Comparison of ENCODE assay signal across 10 cellular contexts in genomic region chr4:10108818-10109783, GRCh38. TPM values are rescaled to one million over a fixed set of nuclear protein-coding genes. Genes with fewer than 3 reads are reported as not detected.
DNase-seq lines count a peak whose midpoint lies in the region; TF ChIP-seq lines count a peak whose summit lies in the region.
"Had no signal": no experiment of that assay in that cellular context is flagged by ENCODE, and none has a peak within 500 bp of the region (broad histone marks: within the 10 kb centered on the region; RNA-seq: fewer than 3 reads in every experiment).

No MANE protein-coding gene starts in this region.

- peaks cover 96% of the 10 kb centered on the region for H3K79me2 ChIP-seq in osteoblast (ENCODE audit: insufficient read depth, low read length)

- H3K27ac ChIP-seq in CD8-positive, alpha-beta memory T cell (ENCODE audit: low read depth, low read length): peak overlapping the region; percentile 27
- peak overlapping the region; percentile 90 to 94 for H3K27ac ChIP-seq in coronary artery
- H3K27ac ChIP-seq in osteoblast (ENCODE audit: low read depth, low read length): peak overlapping the region; percentile 49
- H3K27ac ChIP-seq: HL-60 had no signal

- CTCF ChIA-PET in CD8-positive, alpha-beta memory T cell (lab: Charles Lee): interaction anchor here (1.3 to 3.4 kb wide), 5 partner anchors 8 to 352 kb away, joined by 3 to 14 read pairs (median 6); no protein-coding TSS in a partner anchor

- no peaks in the 10 kb centered on the region for H3K27me3 Mint-ChIP-seq in CD8-positive, alpha-beta memory T cell

- H3K4me1 Mint-ChIP-seq in CD8-positive, alpha-beta memory T cell: peaks cover 98 to 100% (median 100%) of the 10 kb centered on the region in 3 donors

- peak overlapping the region; percentile 60 to 88 (median 67) for H3K4me3 Mint-ChIP-seq in CD8-positive, alpha-beta memory T cell

- peak in 4 of 5 donors; percentile 36 to 71 (median 42) for DNase-seq in CD8-positive, alpha-beta memory T cell
- peak; percentile 50 for DNase-seq in T-helper 22 cell (ENCODE audit: low read depth)
- DNase-seq in coronary artery (ENCODE audit: low spot score): no peak
- peak; percentile 87 for DNase-seq in osteoblast (ENCODE audit: insufficient read length, low spot score, missing footprints)
- DNase-seq in retina: no peak
- DNase-seq in NOMO-1 treated with dmso at 0.1 percent for 144 hours (lab: John Stamatoyannopoulos, UW; ENCODE audit: unreplicated experiment): no peak
- DNase-seq in ecto neural progenitor cell (ENCODE audit: low spot score): no peak
- no peak for DNase-seq in Kasumi-1 (lab: John Stamatoyannopoulos, UW)
- DNase-seq: T-helper 9 cell had no signal

- peak overlapping the region; percentile 11 for H3K4me3 ChIP-seq in CD8-positive, alpha-beta memory T cell (ENCODE audit: low read length)
- H3K4me3 ChIP-seq in coronary artery (peak overlapping the region; percentile 63), osteoblast (ENCODE audit: insufficient read depth, low read length) (no peak overlapping the region)

- POLR2A ChIA-PET in CD8-positive, alpha-beta memory T cell (lab: Charles Lee): interaction anchor here (0.9 to 2.0 kb wide), 2 partner anchors 8 to 13 kb away, joined by 3 to 10 read pairs; partner anchors contain the start of gene WDR1

- H3K36me3 Mint-ChIP-seq in CD8-positive, alpha-beta memory T cell: peaks cover 10 to 92% (median 22%) of the 10 kb centered on the region in 3 donors

- H3K27ac Mint-ChIP-seq in CD8-positive, alpha-beta memory T cell: peak overlapping the region; percentile 88 to 99 (median 96)

- H3K9me3 Mint-ChIP-seq in CD8-positive, alpha-beta memory T cell: no peaks in the 10 kb centered on the region

- peaks cover 88% of the 10 kb centered on the region for H4K20me1 ChIP-seq in osteoblast (ENCODE audit: insufficient read depth, low read length)

- H3K4me2 ChIP-seq in osteoblast (ENCODE audit: insufficient read depth, low read length): no peak overlapping the region

- H3K9me3 ChIP-seq in CD8-positive, alpha-beta memory T cell (ENCODE audit: low read length): no peaks in the 10 kb centered on the region
- no peaks in the 10 kb centered on the region for H3K9me3 ChIP-seq in osteoblast (ENCODE audit: low read depth, low read length)

- no peaks in the 10 kb centered on the region for H3K27me3 ChIP-seq in CD8-positive, alpha-beta memory T cell (ENCODE audit: insufficient read depth, low read length, poor library complexity, severe bottlenecking)
- no peaks in the 10 kb centered on the region for H3K27me3 ChIP-seq in osteoblast (ENCODE audit: insufficient read depth, low read length)

- H2AFZ ChIP-seq in osteoblast (ENCODE audit: low read length): no peak overlapping the region

- H3K4me1 ChIP-seq in CD8-positive, alpha-beta memory T cell (ENCODE audit: insufficient read depth, low read length): peaks cover 100% of the 10 kb centered on the region
- H3K4me1 ChIP-seq in osteoblast (ENCODE audit: insufficient read depth, low read length): peaks cover 82% of the 10 kb centered on the region

- no peak for TF ChIP-seq CTCF in coronary artery (IDR thresholded peaks at IDR 0.05)
- no peak for TF ChIP-seq CTCF in osteoblast (IDR thresholded peaks at IDR 0.05; ENCODE audit: extremely low read depth, low read depth, low read length)

- peaks cover 55% of the 10 kb centered on the region for H3K36me3 ChIP-seq in CD8-positive, alpha-beta memory T cell (ENCODE audit: insufficient read depth, low read length)
- H3K36me3 ChIP-seq in osteoblast (ENCODE audit: insufficient read depth, low read length): peaks cover 75% of the 10 kb centered on the region

RNA-seq across cellular contexts. Expression of gene WDR1, which starts 7.5 kb away (rescaled TPM):
- total RNA-seq in CD8-positive, alpha-beta memory T cell: 100 to 1,000 TPM; 409 TPM
- 377 TPM for polyA plus RNA-seq in CD8-positive, alpha-beta memory T cell
- total RNA-seq in osteoblast: 265 and 314 TPM in 2 replicates

Comparison
In these comparisons a context has a peak if more than half of its experiments do, and no peak if none do; other contexts are left out.
1. DNase-seq: peak in CD8-positive, alpha-beta memory T cell (4 of 5), T-helper 22 cell (single experiment) and osteoblast (single experiment); none in coronary artery (single experiment), retina (single experiment), NOMO-1 treated with dmso at 0.1 percent for 144 hours (single experiment), ecto neural progenitor cell (single experiment) and Kasumi-1 (0 of 2).
2. H3K27ac ChIP-seq: peak in every context shown above with its lines; median percentile 92 in coronary artery; 49 in osteoblast; 27 in CD8-positive, alpha-beta memory T cell.